25 cellular contexts compared by ENCODE assay signal in the genomic region with DNA sequence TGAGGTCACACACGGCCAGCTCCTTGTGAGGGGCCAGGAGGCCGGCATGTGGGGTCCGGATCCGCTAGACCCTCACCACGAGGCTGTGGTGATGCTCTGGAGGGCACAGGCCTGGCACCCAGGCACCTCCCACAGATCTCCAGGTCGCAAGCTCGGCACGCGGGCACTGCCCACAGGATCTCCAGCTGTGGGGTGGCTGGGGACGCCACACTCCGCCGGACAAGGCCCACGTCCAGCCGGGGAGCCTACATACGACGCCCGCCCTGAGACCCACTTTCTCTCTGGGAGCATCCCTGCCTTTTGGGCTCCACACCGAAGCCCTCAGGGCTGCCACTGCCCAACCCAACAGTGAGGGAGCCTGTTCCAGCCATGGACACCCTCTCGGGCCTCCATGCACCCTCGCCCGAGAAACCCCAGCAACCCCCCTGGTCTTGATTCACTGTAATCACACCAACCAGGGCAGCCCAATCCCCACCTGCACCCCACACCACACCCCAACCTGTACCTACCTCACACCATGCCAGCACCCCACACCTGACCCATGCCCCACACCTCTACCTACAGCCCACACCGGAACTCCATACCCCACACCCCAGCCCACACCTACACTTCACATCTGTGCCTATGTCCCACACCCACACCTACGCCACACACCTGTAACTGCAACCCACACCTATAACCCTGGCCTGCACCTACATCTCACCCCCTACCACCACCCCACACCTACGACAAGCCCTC. TPM values are rescaled to one million over a fixed set of nuclear protein-coding genes. Genes with fewer than 3 reads are reported as not detected.
A peak's percentile ranks its signal among the peaks of the same experiment; 100 is the strongest.
DNase-seq lines count a peak whose midpoint lies in the region; ATAC-seq and TF ChIP-seq lines count a peak whose summit lies in the region.
"Had no signal": no experiment of that assay in that cellular context is flagged by ENCODE, and none has a peak within 500 bp of the region (broad histone marks: within the 10 kb centered on the region; RNA-seq: fewer than 3 reads in every experiment).

No MANE protein-coding gene starts in this region.

- H3K4me1 ChIP-seq in testis, result no peaks in the 10 kb centered on the region

- no peak for ATAC-seq in activated CD8-positive, alpha-beta memory T cell treated with anti-CD3 and anti-CD28 coated beads, Interleukin-2, amount 10 ng/mL, durations not matched to agents 7 days and 5 days
- ATAC-seq in HG03135 (IDR thresholded peaks at IDR 0.05; ENCODE audit: unreplicated experiment), result no peak

- intact Hi-C loops in testis (cut with DNase I; ENCODE audit: low total_unique reads), result no loop called here

- H3K36me3 ChIP-seq in testis (ENCODE audit: low read depth, missing control alignments), result no peaks in the 10 kb centered on the region

- no peak overlapping the region for H3K27ac Mint-ChIP-seq in activated CD8-positive, alpha-beta memory T cell treated with anti-CD3 and anti-CD28 coated beads, Interleukin-2, amount 10 ng/mL, durations not matched to agents 7 days and 5 days
- H3K27ac Mint-ChIP-seq: IgD-negative memory B cell; immature natural killer cell; natural killer cell treated with Interleukin-12 subunit alpha and Interleukin-12 subunit beta and Interleukin-15 and Interleukin-18, amount 100 ng/mL, for 72 hours; progenitor cell of endocrine pancreas; stimulated activated naive CD8-positive, alpha-beta T cell treated with anti-CD3 and anti-CD28 coated beads, Interleukin-15, Interleukin-2, amounts not matched to agents 100 ng/mL and 50 ng/mL, for 24 hours had no signal

- no peaks in the 10 kb centered on the region for H3K27me3 ChIP-seq in testis
- H3K27me3 ChIP-seq: brain microvascular endothelial cell, heart right ventricle had no signal

- TF ChIP-seq CTCF in coronary artery (IDR thresholded peaks at IDR 0.05) (no peak), testis (IDR thresholded peaks at IDR 0.05) (no peak)

- peaks cover 21% of the 10 kb centered on the region for H3K4me1 Mint-ChIP-seq in activated CD8-positive, alpha-beta memory T cell treated with anti-CD3 and anti-CD28 coated beads, Interleukin-2, amount 10 ng/mL, durations not matched to agents 7 days and 5 days

- CTCF ChIA-PET in activated CD8-positive, alpha-beta memory T cell treated with anti-CD3 and anti-CD28 coated beads, Interleukin-2, amount 10 ng/mL, durations not matched to agents 7 days and 5 days (lab: Charles Lee), result no interaction called here

- DNase-seq in activated CD8-positive, alpha-beta memory T cell treated with anti-CD3 and anti-CD28 coated beads, Interleukin-2, amount 10 ng/mL, durations not matched to agents 7 days and 5 days, result peak; percentile 27
- DNase-seq in activated CD8-positive, alpha-beta memory T cell treated with anti-CD3 and anti-CD28 coated beads for 24 hours, result no peak
- DNase-seq in coronary artery (ENCODE audit: low spot score), result peak; percentile 52
- peak; percentile 7 for DNase-seq in mucosa of gallbladder (ENCODE audit: low spot score)
- DNase-seq in testis, result peak; percentile 11
- DNase-seq in MV-4-11 (lab: John Stamatoyannopoulos, UW), result no peak
- DNase-seq in HK-2 (ENCODE audit: unreplicated experiment), result no peak
- DNase-seq: 8988T; brain microvascular endothelial cell; COR-L47; heart right ventricle; immature natural killer cell; mesenchymal stem cell; NCI-H1436; NCI-H2171 treated with DMSO at 0.1 percent for 48 hours; NCI-H526 treated with DMSO at 0.1 percent for 48 hours; small intestine; stimulated activated CD4-positive, alpha-beta T cell treated with anti-CD3 and anti-CD28 coated beads, Interleukin-2, amount 100 ng/mL, for 48 hours had no signal

- WGBS in testis, 2 donors, result 96 to 100% methylated on average over 15 to 23 of the region's 24 CpGs

- H3K4me3 Mint-ChIP-seq in activated CD8-positive, alpha-beta memory T cell treated with anti-CD3 and anti-CD28 coated beads, Interleukin-2, amount 10 ng/mL, durations not matched to agents 7 days and 5 days, result no peak overlapping the region
- H3K4me3 Mint-ChIP-seq: IgD-negative memory B cell; immature natural killer cell; natural killer cell treated with Interleukin-12 subunit alpha and Interleukin-12 subunit beta and Interleukin-15 and Interleukin-18, amount 100 ng/mL, for 72 hours; stimulated activated naive CD8-positive, alpha-beta T cell treated with anti-CD3 and anti-CD28 coated beads, Interleukin-15, Interleukin-2, amounts not matched to agents 100 ng/mL and 50 ng/mL, for 24 hours had no signal

- no peak overlapping the region for H3K27ac ChIP-seq in coronary artery
- no peak overlapping the region for H3K27ac ChIP-seq in testis
- H3K27ac ChIP-seq: brain microvascular endothelial cell, heart right ventricle, HL-60, RWPE1 had no signal

- H3K9me3 Mint-ChIP-seq in activated CD8-positive, alpha-beta memory T cell treated with anti-CD3 and anti-CD28 coated beads, Interleukin-2, amount 10 ng/mL, durations not matched to agents 7 days and 5 days (ENCODE audit: low read depth), result no peaks in the 10 kb centered on the region
- H3K9me3 Mint-ChIP-seq: IgD-negative memory B cell; immature natural killer cell; natural killer cell treated with Interleukin-12 subunit alpha and Interleukin-12 subunit beta and Interleukin-15 and Interleukin-18, amount 100 ng/mL, for 72 hours; stimulated activated naive CD8-positive, alpha-beta T cell treated with anti-CD3 and anti-CD28 coated beads, Interleukin-15, Interleukin-2, amounts not matched to agents 100 ng/mL and 50 ng/mL, for 24 hours had no signal

- H3K4me3 ChIP-seq in coronary artery (no peak overlapping the region), testis (no peak overlapping the region)
- H3K4me3 ChIP-seq: heart right ventricle had no signal

- H3K36me3 Mint-ChIP-seq in activated CD8-positive, alpha-beta memory T cell treated with anti-CD3 and anti-CD28 coated beads, Interleukin-2, amount 10 ng/mL, durations not matched to agents 7 days and 5 days, result peaks cover 25% of the 10 kb centered on the region
- H3K36me3 Mint-ChIP-seq: natural killer cell treated with Interleukin-12 subunit alpha and Interleukin-12 subunit beta and Interleukin-15 and Interleukin-18, amount 100 ng/mL, for 72 hours had no signal

- H3K27me3 Mint-ChIP-seq in activated CD8-positive, alpha-beta memory T cell treated with anti-CD3 and anti-CD28 coated beads, Interleukin-2, amount 10 ng/mL, durations not matched to agents 7 days and 5 days, result no peaks in the 10 kb centered on the region
- H3K27me3 Mint-ChIP-seq: IgD-negative memory B cell; natural killer cell treated with Interleukin-12 subunit alpha and Interleukin-12 subunit beta and Interleukin-15 and Interleukin-18, amount 100 ng/mL, for 72 hours; progenitor cell of endocrine pancreas; stimulated activated naive CD8-positive, alpha-beta T cell treated with anti-CD3 and anti-CD28 coated beads, Interleukin-15, Interleukin-2, amounts not matched to agents 100 ng/mL and 50 ng/mL, for 24 hours had no signal

- TF ChIP-seq POLR2A in testis (IDR thresholded peaks at IDR 0.05), result no peak

- no peaks in the 10 kb centered on the region for H3K9me3 ChIP-seq in testis
- H3K9me3 ChIP-seq: heart right ventricle had no signal

RNA-seq across cellular contexts. Expression of gene SLC66A2, which starts 33.9 kb away (rescaled TPM):
- total RNA-seq in activated CD8-positive, alpha-beta memory T cell treated with anti-CD3 and anti-CD28 coated beads, Interleukin-2, amount 10 ng/mL, durations not matched to agents 7 days and 5 days, result 10 to 100 TPM; 23.4 TPM
- 61.3 TPM for total RNA-seq in mucosa of gallbladder
- 100 to 1,000 TPM in 1 of 2 donors, 10 to 100 TPM in 1; 87.0 to 143 TPM for total RNA-seq in testis
- polyA plus RNA-seq in testis (ENCODE audit: insufficient read depth, low read depth, low replicate concordance), result 72.5 TPM

RNA-seq across cellular contexts. Expression of gene HSBP1L1, which starts 46.9 kb away (rescaled TPM):
- 1 to 10 TPM; 1.1 to 5.0 TPM for total RNA-seq in activated CD8-positive, alpha-beta memory T cell treated with anti-CD3 and anti-CD28 coated beads, Interleukin-2, amount 10 ng/mL, durations not matched to agents 7 days and 5 days
- total RNA-seq in mucosa of gallbladder, result 21.4 TPM
- total RNA-seq in testis, result 1 to 10 TPM; 5.0 to 6.6 TPM
- 6.0 TPM for polyA plus RNA-seq in testis (ENCODE audit: insufficient read depth, low read depth, low replicate concordance)

Comparison
In these comparisons a context has a peak if more than half of its experiments do, and no peak if none do; other contexts are left out.
1. DNase-seq: peak in activated CD8-positive, alpha-beta memory T cell treated with anti-CD3 and anti-CD28 coated beads, Interleukin-2, amount 10 ng/mL, durations not matched to agents 7 days and 5 days (single experiment), coronary artery (single experiment), mucosa of gallbladder (single experiment) and testis (single experiment); none in activated CD8-positive, alpha-beta memory T cell treated with anti-CD3 and anti-CD28 coated beads for 24 hours (single experiment), MV-4-11 (single experiment) and HK-2 (single experiment).